11 cellular contexts compared by ENCODE assay signal in genomic region chr10:44913312-44914079, GRCh38. TPM values are rescaled to one million over a fixed set of nuclear protein-coding genes. Genes with fewer than 3 reads are reported as not detected.
DNase-seq lines count a peak whose midpoint lies in the region; ATAC-seq, FAIRE-seq and TF ChIP-seq lines count a peak whose summit lies in the region.
"Had no signal": no experiment of that assay in that cellular context is flagged by ENCODE, and none has a peak within 500 bp of the region (broad histone marks: within the 10 kb centered on the region; RNA-seq: fewer than 3 reads in every experiment).

No MANE protein-coding gene starts in this region.

- H3K4me1 Mint-ChIP-seq in CD4-positive, alpha-beta memory T cell, result peaks cover 7 to 17% (median 13%) of the 10 kb centered on the region in 4 donors
- peaks cover 16% of the 10 kb centered on the region for H3K4me1 Mint-ChIP-seq in activated CD4-positive, alpha-beta T cell treated with anti-CD3 and anti-CD28 coated beads, Interleukin-2, amount 10 ng/mL, durations not matched to agents 7 days and 5 days
- peaks cover 8 to 12% of the 10 kb centered on the region in 2 donors for H3K4me1 Mint-ChIP-seq in effector memory CD8-positive, alpha-beta T cell (ENCODE audit: low read depth in 2 of 2)

- 78 to 81% methylated on average over 14 of the region's 14 CpGs for WGBS in thyroid gland, 2 donors

- H3K27ac Mint-ChIP-seq in CD4-positive, alpha-beta memory T cell, result peak overlapping the region in 5 of 7 donors; percentile 35 to 78 (median 64)
- peak overlapping the region; percentile 90 for H3K27ac Mint-ChIP-seq in activated CD4-positive, alpha-beta T cell treated with anti-CD3 and anti-CD28 coated beads, Interleukin-2, amount 10 ng/mL, durations not matched to agents 7 days and 5 days
- no peak overlapping the region for H3K27ac Mint-ChIP-seq in effector memory CD8-positive, alpha-beta T cell

- no peaks in the 10 kb centered on the region for H3K9me3 Mint-ChIP-seq in CD4-positive, alpha-beta memory T cell
- H3K9me3 Mint-ChIP-seq in activated CD4-positive, alpha-beta T cell treated with anti-CD3 and anti-CD28 coated beads, Interleukin-2, amount 10 ng/mL, durations not matched to agents 7 days and 5 days, result peaks cover 4% of the 10 kb centered on the region
- no peaks in the 10 kb centered on the region for H3K9me3 Mint-ChIP-seq in effector memory CD8-positive, alpha-beta T cell

- H3K27me3 Mint-ChIP-seq in CD4-positive, alpha-beta memory T cell, result peaks cover 5% of the 10 kb centered on the region in 2 donors
- H3K27me3 Mint-ChIP-seq in activated CD4-positive, alpha-beta T cell treated with anti-CD3 and anti-CD28 coated beads, Interleukin-2, amount 10 ng/mL, durations not matched to agents 7 days and 5 days, result peaks cover 4% of the 10 kb centered on the region
- H3K27me3 Mint-ChIP-seq in effector memory CD8-positive, alpha-beta T cell, result peaks cover 13 to 38% of the 10 kb centered on the region in 2 donors

- peak overlapping the region in 7 of 8 donors; percentile 6 to 73 (median 55) for H3K4me3 Mint-ChIP-seq in CD4-positive, alpha-beta memory T cell
- H3K4me3 Mint-ChIP-seq in activated CD4-positive, alpha-beta T cell treated with anti-CD3 and anti-CD28 coated beads, Interleukin-2, amount 10 ng/mL, durations not matched to agents 7 days and 5 days, result no peak overlapping the region
- peak overlapping the region in 1 of 2 donors; percentile 17 for H3K4me3 Mint-ChIP-seq in effector memory CD8-positive, alpha-beta T cell

- no peak for FAIRE-seq in kidney (lab: Jason Lieb, UNC)

- TF ChIP-seq CTCF in kidney (IDR thresholded peaks at IDR 0.05; ENCODE audit: borderline replicate concordance, extremely low read depth, insufficient read depth) (no peak), thyroid gland (IDR thresholded peaks at IDR 0.05) (no peak)

- peaks cover 15% of the 10 kb centered on the region for H3K4me1 ChIP-seq in CD4-positive, alpha-beta memory T cell (ENCODE audit: insufficient read depth, low read length)
- H3K4me1 ChIP-seq in kidney (ENCODE audit: control insufficient read depth in 1 of 2, insufficient read depth in 1 of 2, low read depth in 1 of 2, low read length in 2 of 2) (peaks cover 19 to 26% of the 10 kb centered on the region in 2 donors), thyroid gland (peaks cover 19 to 47% of the 10 kb centered on the region in 2 donors)
- H3K4me1 ChIP-seq: adrenal gland had no signal

- intact Hi-C loops in CD4-positive, alpha-beta memory T cell (cut with micrococcal nuclease), result no loop called here
- intact Hi-C loops in kidney (cut with DNase I), result no loop called here
- intact Hi-C loops in thyroid gland (cut with DNase I), result no loop called here

- POLR2A ChIA-PET in CD4-positive, alpha-beta memory T cell (lab: Charles Lee; ENCODE audit: partially characterized antibody), result no interaction called here
- POLR2A ChIA-PET in activated CD4-positive, alpha-beta T cell treated with anti-CD3 and anti-CD28 coated beads, Interleukin-2, amount 10 ng/mL, durations not matched to agents 7 days and 5 days (lab: Charles Lee), result no interaction called here

- in situ Hi-C loops in KBM-7 (cut with MboI; ENCODE audit: low pct_unique_long_range_greater_than_20kb, low sequenced_read_pairs), result no loop called here

- peak overlapping the region; percentile 56 to 80 for H3K9ac ChIP-seq in kidney (ENCODE audit: low read length in 2 of 2)

- CTCF ChIA-PET in CD4-positive, alpha-beta memory T cell (lab: Charles Lee; ENCODE audit: partially characterized antibody), result no interaction called here
- CTCF ChIA-PET in activated CD4-positive, alpha-beta T cell treated with anti-CD3 and anti-CD28 coated beads, Interleukin-2, amount 10 ng/mL, durations not matched to agents 7 days and 5 days (lab: Charles Lee), result interaction anchor here (0.7 to 1.4 kb wide), 3 partner anchors 15 to 27 kb away, joined by 3 read pairs; no protein-coding TSS in a partner anchor

- H3K27ac ChIP-seq in CD4-positive, alpha-beta memory T cell (ENCODE audit: low read depth, low read length), result no peak overlapping the region
- H3K27ac ChIP-seq in kidney (ENCODE audit: low read depth in 2 of 2, low read length in 2 of 2), result peak overlapping the region; percentile 92 to 94
- H3K27ac ChIP-seq in thyroid gland, result no peak overlapping the region
- H3K27ac ChIP-seq: adrenal gland had no signal

- ATAC-seq in effector memory CD8-positive, alpha-beta T cell (replicated peaks), result no peak
- ATAC-seq: sciatic nerve had no signal

- DNase-seq in CD4-positive, alpha-beta memory T cell, result peak in 2 of 5 donors; percentile 20 to 34
- DNase-seq in KBM-7 (peak; percentile 16), kidney (no peak), thyroid gland (no peak), NCI-H2081 (lab: John Stamatoyannopoulos, UW) (no peak), HuH-7 (ENCODE audit: low spot score) (no peak)
- DNase-seq in activated CD4-positive, alpha-beta T cell treated with anti-CD3 and anti-CD28 coated beads, Interleukin-2, amount 10 ng/mL, durations not matched to agents 7 days and 5 days, result peak; percentile 27
- no peak for DNase-seq in effector memory CD8-positive, alpha-beta T cell
- DNase-seq: adrenal gland had no signal

- no peaks in the 10 kb centered on the region for H3K27me3 ChIP-seq in CD4-positive, alpha-beta memory T cell (ENCODE audit: insufficient read depth, low read length)
- no peaks in the 10 kb centered on the region for H3K27me3 ChIP-seq in thyroid gland
- H3K27me3 ChIP-seq: adrenal gland had no signal

- no peaks in the 10 kb centered on the region for H3K9me3 ChIP-seq in CD4-positive, alpha-beta memory T cell (ENCODE audit: control insufficient read depth in 1 of 2, low read length in 2 of 2)
- H3K9me3 ChIP-seq in kidney (ENCODE audit: control insufficient read depth in 1 of 2, low read length in 2 of 2), result no peaks in the 10 kb centered on the region
- no peaks in the 10 kb centered on the region for H3K9me3 ChIP-seq in thyroid gland
- H3K9me3 ChIP-seq: adrenal gland had no signal

- no peaks in the 10 kb centered on the region for H3K36me3 Mint-ChIP-seq in CD4-positive, alpha-beta memory T cell
- H3K36me3 Mint-ChIP-seq in activated CD4-positive, alpha-beta T cell treated with anti-CD3 and anti-CD28 coated beads, Interleukin-2, amount 10 ng/mL, durations not matched to agents 7 days and 5 days (ENCODE audit: low read depth), result no peaks in the 10 kb centered on the region
- no peaks in the 10 kb centered on the region for H3K36me3 Mint-ChIP-seq in effector memory CD8-positive, alpha-beta T cell (ENCODE audit: insufficient read depth)

- no peak for TF ChIP-seq POLR2A in thyroid gland (IDR thresholded peaks at IDR 0.05)

- no peaks in the 10 kb centered on the region for H3K36me3 ChIP-seq in CD4-positive, alpha-beta memory T cell (ENCODE audit: insufficient read depth, low read length)
- H3K36me3 ChIP-seq in kidney (ENCODE audit: control insufficient read depth in 1 of 2, insufficient read depth in 2 of 2, low read length in 2 of 2) (no peaks in the 10 kb centered on the region), thyroid gland (no peaks in the 10 kb centered on the region)
- H3K36me3 ChIP-seq: adrenal gland had no signal

- no peak overlapping the region for H3K4me3 ChIP-seq in CD4-positive, alpha-beta memory T cell (ENCODE audit: low read length in 2 of 2)
- H3K4me3 ChIP-seq in kidney (ENCODE audit: low read length in 2 of 2) (peak overlapping the region; percentile 49 to 67), thyroid gland (replicated peaks in 1 of 3) (no peak overlapping the region)
- H3K4me3 ChIP-seq: adrenal gland had no signal

RNA-seq across cellular contexts. Expression of gene TMEM72, which starts 2.4 kb away (rescaled TPM):
- total RNA-seq in CD4-positive, alpha-beta memory T cell, result not detected
- polyA plus RNA-seq in CD4-positive, alpha-beta memory T cell, result not detected
- not detected for total RNA-seq in activated CD4-positive, alpha-beta T cell treated with anti-CD3 and anti-CD28 coated beads, Interleukin-2, amount 10 ng/mL, durations not matched to agents 7 days and 5 days
- total RNA-seq in kidney (19.3 TPM), thyroid gland (not detected)
- 127 TPM for polyA plus RNA-seq in kidney (ENCODE audit: insufficient read depth, low read depth, low replicate concordance)
- total RNA-seq: adrenal gland, sciatic nerve, temporal lobe had no signal
- polyA plus RNA-seq: adrenal gland had no signal

RNA-seq across cellular contexts. Expression of gene RASSF4, which starts 46.1 kb away (rescaled TPM):
- total RNA-seq in CD4-positive, alpha-beta memory T cell, result 1 to 10 TPM; 1.6 to 1.8 TPM
- under 1 TPM; 0.08 to 0.21 TPM for polyA plus RNA-seq in CD4-positive, alpha-beta memory T cell
- total RNA-seq in activated CD4-positive, alpha-beta T cell treated with anti-CD3 and anti-CD28 coated beads, Interleukin-2, amount 10 ng/mL, durations not matched to agents 7 days and 5 days, result under 1 TPM; 0.42 to 0.52 TPM
- total RNA-seq in kidney (76.4 TPM), thyroid gland (100 to 1,000 TPM; 175 to 226 (median 203) TPM)
- 83.1 TPM for polyA plus RNA-seq in kidney (ENCODE audit: insufficient read depth, low read depth, low replicate concordance)

Comparison
In these comparisons a context has a peak if more than half of its experiments do, and no peak if none do; other contexts are left out.
1. DNase-seq: peak in KBM-7 (single experiment) and activated CD4-positive, alpha-beta T cell treated with anti-CD3 and anti-CD28 coated beads, Interleukin-2, amount 10 ng/mL, durations not matched to agents 7 days and 5 days (single experiment); none in kidney (single experiment), thyroid gland (0 of 2), NCI-H2081 (0 of 2), effector memory CD8-positive, alpha-beta T cell (0 of 3) and HuH-7 (single experiment).
2. H3K27ac ChIP-seq: peak in kidney (2 of 2); none in CD4-positive, alpha-beta memory T cell (single experiment) and thyroid gland (0 of 3).
3. H3K4me3 ChIP-seq: peak in kidney (2 of 2); none in CD4-positive, alpha-beta memory T cell (0 of 2) and thyroid gland (0 of 3).
4. H3K27ac Mint-ChIP-seq: peak in CD4-positive, alpha-beta memory T cell (5 of 7) and activated CD4-positive, alpha-beta T cell treated with anti-CD3 and anti-CD28 coated beads, Interleukin-2, amount 10 ng/mL, durations not matched to agents 7 days and 5 days (single experiment); none in effector memory CD8-positive, alpha-beta T cell (0 of 2).
5. RNA of gene TMEM72, which starts 2.4 kb away (total RNA-seq): 19.3 TPM in kidney (single experiment); not detected in CD4-positive, alpha-beta memory T cell, not detected in activated CD4-positive, alpha-beta T cell treated with anti-CD3 and anti-CD28 coated beads, Interleukin-2, amount 10 ng/mL, durations not matched to agents 7 days and 5 days and not detected in thyroid gland; every median in the first group is over 10 times any median in the second.
6. RNA of gene RASSF4, which starts 46.1 kb away (total RNA-seq): 175 to 226 TPM in thyroid gland and 76.4 TPM in kidney (single experiment); 1.6 to 1.8 TPM in CD4-positive, alpha-beta memory T cell and 0.42 to 0.52 TPM in activated CD4-positive, alpha-beta T cell treated with anti-CD3 and anti-CD28 coated beads, Interleukin-2, amount 10 ng/mL, durations not matched to agents 7 days and 5 days; every median in the first group is over 10 times any median in the second.